ENCODE assay signal across 1 cellular context in the genomic region with DNA sequence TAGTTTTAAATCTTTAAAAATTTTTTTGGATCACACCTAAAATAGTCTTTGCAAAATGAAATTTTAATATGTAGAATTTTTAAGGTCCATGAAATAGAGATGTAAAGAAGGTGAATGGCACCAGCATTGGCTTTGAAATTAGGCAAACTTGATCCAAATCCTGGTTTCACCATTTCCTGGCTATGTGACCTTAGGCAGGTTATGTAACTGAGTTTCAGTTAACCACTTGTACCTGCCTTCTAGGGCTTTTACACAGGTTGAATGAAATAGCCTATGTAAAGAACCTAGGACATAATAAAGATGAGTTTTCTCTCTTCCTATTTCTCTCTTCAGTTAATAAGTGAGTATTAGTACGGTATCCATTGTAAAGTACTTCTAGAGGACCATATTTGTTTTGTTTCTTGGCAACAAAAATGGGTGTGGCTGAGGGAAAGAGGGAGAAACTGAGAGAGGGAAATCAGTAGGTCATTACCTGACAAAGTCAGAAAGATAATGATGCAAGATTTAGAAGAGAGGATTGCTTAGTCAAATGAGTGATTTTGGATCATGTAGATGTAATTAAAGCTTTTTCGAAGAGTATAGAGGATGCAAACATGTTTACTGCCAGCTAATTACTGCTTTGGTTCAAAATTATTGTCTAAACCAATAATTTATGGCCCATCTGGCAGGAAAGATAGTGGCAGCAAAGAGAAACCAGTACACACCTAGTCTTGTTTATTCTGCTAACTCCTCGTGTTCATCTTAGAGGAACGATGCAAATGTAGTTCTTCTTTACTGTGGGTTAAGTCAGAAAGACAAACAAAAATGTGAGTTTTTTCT.
TF ChIP-seq lines count a peak whose summit lies in the region.

No MANE protein-coding gene starts in this region.

TF ChIP-seq in K562, 482 proteins besides CTCF, POLR2A, EP300 and RAD21 (continued from another document):
- TF ChIP-seq CEBPG (CRISPR knock-in tag; IDR thresholded peaks at IDR 0.05) = no peak; the same call in 1 of the 2 replicates
- TF ChIP-seq CEBPG (tag; conservative IDR thresholded peaks at IDR 0.05 in 1 of 2, IDR thresholded peaks at IDR 0.05 in 1 of 2) = peak; percentile 36 to 93; a peak in 3 of 4 replicates
- peak in 1 of 2 experiments; percentile 26; a peak in 1 of 3 replicates for TF ChIP-seq CBX3 (IDR thresholded peaks at IDR 0.05; ENCODE audit: borderline replicate concordance in 1 of 2, low read length in 2 of 2)
- TF ChIP-seq SMARCA4 (IDR thresholded peaks at IDR 0.05) = peak; percentile 95
- peak; percentile 95 for TF ChIP-seq DPF2 (IDR thresholded peaks at IDR 0.05)
- no peak for TF ChIP-seq CSDE1 (IDR thresholded peaks at IDR 0.05)
- peak; percentile 69; the same call in 1 of the 2 replicates for TF ChIP-seq SMARCC2 (IDR thresholded peaks at IDR 0.05; ENCODE audit: low read depth)
- TF ChIP-seq MYC (IDR thresholded peaks at IDR 0.05; ENCODE audit: low read depth, low read length) = peak; percentile 74
- no peak for TF ChIP-seq MYC (CRISPR knock-in tag; IDR thresholded peaks at IDR 0.05; ENCODE audit: borderline replicate concordance, low read depth)
- no peak for TF ChIP-seq ARHGAP35 (IDR thresholded peaks at IDR 0.05; ENCODE audit: partially characterized antibody)
- peak; percentile 29 for TF ChIP-seq HMGN3 (IDR thresholded peaks at IDR 0.05; ENCODE audit: borderline replicate concordance, extremely low read depth, insufficient read length, low read depth, low read length)
- TF ChIP-seq KDM4B (IDR thresholded peaks at IDR 0.05; ENCODE audit: borderline replicate concordance in 2 of 2, low read depth in 1 of 2) = no peak
- 0 out of 2 replicates have a peak, but pooled peaks have one; percentile 78 for TF ChIP-seq HDAC2 (IDR thresholded peaks at IDR 0.05)
- no peak for TF ChIP-seq TFAP4 (CRISPR knock-in tag; IDR thresholded peaks at IDR 0.05; ENCODE audit: borderline replicate concordance)
- 0 out of 2 replicates have a peak, but pooled peaks have one; percentile 17 for TF ChIP-seq POLR2H (tag; IDR thresholded peaks at IDR 0.05; ENCODE audit: low read depth)
- TF ChIP-seq CCNT2 (IDR thresholded peaks at IDR 0.05; ENCODE audit: borderline replicate concordance, extremely low read depth, insufficient read length, low read depth, low read length) = peak; percentile 65
- peak; percentile 52; the same call in 1 of the 2 replicates for TF ChIP-seq NFIC (IDR thresholded peaks at IDR 0.05)
- TF ChIP-seq GMEB1 (CRISPR knock-in tag; IDR thresholded peaks at IDR 0.05) = no peak
- TF ChIP-seq NCOA2 (IDR thresholded peaks at IDR 0.05; ENCODE audit: partially characterized antibody in 2 of 2) = peak in 1 of 2 experiments; percentile 65
- no peak for TF ChIP-seq TEAD2 (tag; IDR thresholded peaks at IDR 0.05)
- TF ChIP-seq HDAC1 (IDR thresholded peaks at IDR 0.05) = peak in 1 of 2 experiments; percentile 76; a peak in 2 of 4 replicates
- peak; percentile 74; the same call in 1 of the 2 replicates for TF ChIP-seq STAT5A (IDR thresholded peaks at IDR 0.05; ENCODE audit: borderline replicate concordance, low read length)
- TF ChIP-seq ZSCAN32 (CRISPR knock-in tag; IDR thresholded peaks at IDR 0.05) = no peak
- TF ChIP-seq RBBP5 (IDR thresholded peaks at IDR 0.05; ENCODE audit: borderline replicate concordance, insufficient read depth, low read length, poor library complexity, severe bottlenecking) = peak; percentile 16
- TF ChIP-seq ZNF224 (CRISPR knock-in tag; IDR thresholded peaks at IDR 0.05) = no peak
- peak; percentile 72; the same call in 1 of the 2 replicates for TF ChIP-seq MTA1 (IDR thresholded peaks at IDR 0.05; ENCODE audit: borderline replicate concordance)
- TF ChIP-seq FOXK2 (conservative IDR thresholded peaks at IDR 0.05 in 1 of 2, IDR thresholded peaks at IDR 0.05 in 1 of 2; ENCODE audit: low read depth in 2 of 2) = peak; percentile 91 to 95
- TF ChIP-seq NONO (IDR thresholded peaks at IDR 0.05; ENCODE audit: low read depth in 2 of 2, low read length in 1 of 2) = no peak
- peak; percentile 51; the same call in 1 of the 2 replicates for TF ChIP-seq KLF16 (IDR thresholded peaks at IDR 0.05)
- no peak for TF ChIP-seq IRF2 (CRISPR knock-in tag; IDR thresholded peaks at IDR 0.05)
- TF ChIP-seq, protein P1, sequence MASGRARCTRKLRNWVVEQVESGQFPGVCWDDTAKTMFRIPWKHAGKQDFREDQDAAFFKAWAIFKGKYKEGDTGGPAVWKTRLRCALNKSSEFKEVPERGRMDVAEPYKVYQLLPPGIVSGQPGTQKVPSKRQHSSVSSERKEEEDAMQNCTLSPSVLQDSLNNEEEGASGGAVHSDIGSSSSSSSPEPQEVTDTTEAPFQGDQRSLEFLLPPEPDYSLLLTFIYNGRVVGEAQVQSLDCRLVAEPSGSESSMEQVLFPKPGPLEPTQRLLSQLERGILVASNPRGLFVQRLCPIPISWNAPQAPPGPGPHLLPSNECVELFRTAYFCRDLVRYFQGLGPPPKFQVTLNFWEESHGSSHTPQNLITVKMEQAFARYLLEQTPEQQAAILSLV (tag; IDR thresholded peaks at IDR 0.05) = peak; percentile 36; the same call in 1 of the 2 replicates
- no peak for TF ChIP-seq MAFF (IDR thresholded peaks at IDR 0.05; ENCODE audit: low read length)
- TF ChIP-seq ZNF766 (CRISPR knock-in tag; conservative IDR thresholded peaks at IDR 0.05) = peak; percentile 79
- no peak for TF ChIP-seq BMI1 (IDR thresholded peaks at IDR 0.05; ENCODE audit: low read length)
- TF ChIP-seq ELF4 (CRISPR knock-in tag; IDR thresholded peaks at IDR 0.05) = no peak
- TF ChIP-seq, protein P2, sequence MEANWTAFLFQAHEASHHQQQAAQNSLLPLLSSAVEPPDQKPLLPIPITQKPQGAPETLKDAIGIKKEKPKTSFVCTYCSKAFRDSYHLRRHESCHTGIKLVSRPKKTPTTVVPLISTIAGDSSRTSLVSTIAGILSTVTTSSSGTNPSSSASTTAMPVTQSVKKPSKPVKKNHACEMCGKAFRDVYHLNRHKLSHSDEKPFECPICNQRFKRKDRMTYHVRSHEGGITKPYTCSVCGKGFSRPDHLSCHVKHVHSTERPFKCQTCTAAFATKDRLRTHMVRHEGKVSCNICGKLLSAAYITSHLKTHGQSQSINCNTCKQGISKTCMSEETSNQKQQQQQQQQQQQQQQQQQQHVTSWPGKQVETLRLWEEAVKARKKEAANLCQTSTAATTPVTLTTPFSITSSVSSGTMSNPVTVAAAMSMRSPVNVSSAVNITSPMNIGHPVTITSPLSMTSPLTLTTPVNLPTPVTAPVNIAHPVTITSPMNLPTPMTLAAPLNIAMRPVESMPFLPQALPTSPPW (CRISPR knock-in tag; IDR thresholded peaks at IDR 0.05) = peak; percentile 20; the same call in 1 of the 2 replicates
- peak; percentile 91 for TF ChIP-seq TEAD4 (IDR thresholded peaks at IDR 0.05; ENCODE audit: low read length)
- TF ChIP-seq TEAD4 (CRISPR knock-in tag; IDR thresholded peaks at IDR 0.05; ENCODE audit: borderline replicate concordance) = no peak
- peak; percentile 59 for TF ChIP-seq L3MBTL2 (IDR thresholded peaks at IDR 0.05)
- TF ChIP-seq KDM1A (IDR thresholded peaks at IDR 0.05) = peak; percentile 89 to 91
- peak; percentile 74 for TF ChIP-seq RFX1 (IDR thresholded peaks at IDR 0.05)
- TF ChIP-seq CREB3L1 (IDR thresholded peaks at IDR 0.05; ENCODE audit: borderline replicate concordance, low read depth) = 0 out of 2 replicates have a peak, but pooled peaks have one; percentile 19
- no peak for TF ChIP-seq ZFP36 (IDR thresholded peaks at IDR 0.05; ENCODE audit: low read depth, low read length, partially characterized antibody)
- peak; percentile 93 for TF ChIP-seq LEF1 (IDR thresholded peaks at IDR 0.05)
